ENCODE assay signal across 8 cellular contexts in the genomic region with DNA sequence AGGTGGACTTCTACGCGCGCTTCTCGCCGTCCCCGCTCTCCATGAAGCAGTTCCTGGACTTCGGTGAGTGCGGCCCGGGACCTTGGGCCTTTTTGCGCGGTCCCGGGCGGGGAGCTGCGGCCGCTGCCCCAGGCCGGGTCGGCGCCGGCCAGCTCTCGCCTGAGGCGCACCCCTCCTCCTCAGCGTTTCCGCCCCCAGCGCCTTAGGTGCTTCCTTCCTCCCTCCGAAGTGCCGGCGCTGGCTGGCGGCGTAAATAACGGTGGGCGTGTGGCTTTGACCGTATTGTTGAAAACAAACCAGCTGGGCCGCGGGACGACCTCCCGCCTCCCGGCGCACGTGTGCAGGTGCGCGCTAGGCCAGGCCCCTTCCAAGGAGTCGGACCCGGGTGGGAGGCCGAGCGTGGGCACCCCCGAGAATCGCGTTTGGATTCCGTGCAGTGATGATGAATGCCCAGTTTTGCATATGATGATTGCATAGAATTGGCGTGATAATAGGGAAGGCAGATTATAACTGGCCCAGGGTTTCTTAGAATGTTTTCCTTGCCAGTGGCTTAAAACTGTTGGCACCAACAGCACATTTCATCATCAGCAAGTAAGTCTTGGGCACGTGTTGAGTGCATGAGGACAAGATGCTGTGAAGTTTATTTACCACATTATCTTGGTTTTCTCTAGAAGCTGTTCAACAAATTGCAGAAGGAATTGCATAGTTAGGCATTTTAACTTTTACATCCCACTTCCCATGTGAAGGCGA. TPM values are rescaled to one million over a fixed set of nuclear protein-coding genes. Genes with fewer than 3 reads are reported as not detected.
DNase-seq lines count a peak whose midpoint lies in the region; ATAC-seq and TF ChIP-seq lines count a peak whose summit lies in the region.

No MANE protein-coding gene starts in this region.

- H3K4me1 ChIP-seq in colonic mucosa (no peaks in the 10 kb centered on the region), liver (ENCODE audit: control insufficient read depth in 4 of 4, insufficient read depth in 4 of 4, low read length in 3 of 4) (peaks cover 0 to 14% (median 3%) of the 10 kb centered on the region in 4 donors)

- no peak for TF ChIP-seq RAD21 in liver (IDR thresholded peaks at IDR 0.05)

- ATAC-seq in GM18502 (IDR thresholded peaks at IDR 0.05; ENCODE audit: poor library complexity, unreplicated experiment), result peak; percentile 73
- peak; percentile 69 for ATAC-seq in HG02885 (IDR thresholded peaks at IDR 0.05; ENCODE audit: poor library complexity, unreplicated experiment)

- WGBS in liver, result 2% methylated on average over 52 of the region's 52 CpGs

- H3K9ac ChIP-seq in colonic mucosa (ENCODE audit: low read depth in 2 of 2, low read length in 2 of 2), result peak overlapping the region; percentile 83 to 95
- peak overlapping the region; percentile 80 to 94 for H3K9ac ChIP-seq in liver (ENCODE audit: low read depth in 1 of 2, low read length in 2 of 2)

- H3K27ac ChIP-seq in 22Rv1, result peak overlapping the region; percentile 78
- H3K27ac ChIP-seq in colonic mucosa, result peak overlapping the region; percentile 96
- H3K27ac ChIP-seq in liver (ENCODE audit: low read depth in 1 of 2, low read length in 2 of 2), result peak overlapping the region; percentile 97

- H3K36me3 ChIP-seq in colonic mucosa (no peaks in the 10 kb centered on the region), liver (ENCODE audit: control insufficient read depth in 4 of 4, insufficient read depth in 3 of 4, low read depth in 1 of 4, low read length in 3 of 4) (no peaks in the 10 kb centered on the region)

- TF ChIP-seq CTCF in 22Rv1 (IDR thresholded peaks at IDR 0.05) (no peak), colonic mucosa (IDR thresholded peaks at IDR 0.05) (no peak), liver (IDR thresholded peaks at IDR 0.05; ENCODE audit: low read depth, low read length, missing input control) (no peak)

- intact Hi-C loops in colonic mucosa (cut with DNase I), result no loop called here

- H3K27me3 ChIP-seq in colonic mucosa (no peaks in the 10 kb centered on the region), liver (ENCODE audit: control insufficient read depth in 4 of 4, insufficient read depth in 4 of 4, low read length in 3 of 4) (no peaks in the 10 kb centered on the region)

- DNase-seq in NCI-H2171 treated with DMSO at 0.1 percent for 48 hours (lab: John Stamatoyannopoulos, UW) (peak; percentile 72), colonic mucosa (peak; percentile 74)
- peak; percentile 26 for DNase-seq in activated CD4-positive, alpha-beta T cell treated with anti-CD3 and anti-CD28 coated beads for 1 hour
- peak; percentile 34 to 43 (median 36) for DNase-seq in stimulated activated CD4-positive, alpha-beta T cell treated with anti-CD3 and anti-CD28 coated beads, TNF-alpha, amount 100 ng/mL, for 4 hours (ENCODE audit: low read depth in 3 of 3)

- H3K4me3 ChIP-seq in colonic mucosa (peak overlapping the region; percentile 96), liver (ENCODE audit: low read depth in 1 of 3, low read length in 3 of 3) (peak overlapping the region; percentile 51 to 95 (median 81))

- H3K9me3 ChIP-seq in colonic mucosa (no peaks in the 10 kb centered on the region), liver (ENCODE audit: control insufficient read depth in 4 of 4, low read length in 3 of 4) (no peaks in the 10 kb centered on the region)

TF ChIP-seq in liver, 16 proteins besides CTCF, POLR2A, EP300 and RAD21:
- peak; percentile 12 for TF ChIP-seq YY1 (IDR thresholded peaks at IDR 0.05)
- TF ChIP-seq SP1 (IDR thresholded peaks at IDR 0.05), result no peak
- no peak for TF ChIP-seq HNF4G (IDR thresholded peaks at IDR 0.05)
TF ChIP-seq in liver: peak in this region for 1.

RNA-seq across cellular contexts. Expression of gene PDK1, which starts 0.6 kb away (rescaled TPM):
- 10 to 100 TPM; 13.3 to 44.1 TPM for total RNA-seq in colonic mucosa
- total RNA-seq in liver, result 1 to 10 TPM; 7.7 to 7.9 TPM
- polyA plus RNA-seq in liver, result 10 to 100 TPM in 1 of 2 donors, 1 to 10 TPM in 1; 4.7 to 10.9 TPM

Comparison
In these comparisons a context has a peak if more than half of its experiments do, and no peak if none do; other contexts are left out.
1. Peak in every context shown above with its lines: DNase-seq, ATAC-seq, H3K4me3 ChIP-seq and H3K27ac ChIP-seq.